ENCODE assay signal across 8 cellular contexts in genomic region chr17:43908111-43908721, GRCh38. TPM values are rescaled to one million over a fixed set of nuclear protein-coding genes. Genes with fewer than 3 reads are reported as not detected.
DNase-seq lines count a peak whose midpoint lies in the region; ATAC-seq, FAIRE-seq and TF ChIP-seq lines count a peak whose summit lies in the region.

No MANE protein-coding gene starts in this region.

- CTCF ChIA-PET in HepG2 (lab: Yijun Ruan, JAX; ENCODE audit: low intra/inter-chr PET ratio, low total read pairs) = no interaction called here

- no TSS peak for BruUV-seq in HepG2 (replicated peaks; lab: Mats Ljungman, UMichigan)

- no peak overlapping the region for H3K4me2 ChIP-seq in HepG2 (ENCODE audit: low read depth, low read length)

- 26% methylated on average over 24 of the region's 24 CpGs for WGBS in HepG2 (ENCODE audit: low lambda C conversion rate)

- no peak for ATAC-seq in HepG2

- H3K4me3 ChIP-seq in dorsolateral prefrontal cortex (peak overlapping the region; percentile 59 to 98 (median 91)), HepG2 (replicated peaks in 1 of 3; ENCODE audit: insufficient read depth in 1 of 3, low read depth in 2 of 3, low read length in 3 of 3) (no peak overlapping the region; a peak in 1 of 6 replicates)

- TF ChIP-seq CTCF in dorsolateral prefrontal cortex (IDR thresholded peaks at IDR 0.05 in 54 of 56, conservative IDR thresholded peaks at IDR 0.05 in 2 of 56; ENCODE audit: low read depth in 1 of 56, partially characterized antibody in 56 of 56) (peak in 13 of 56 donors; percentile 2 to 36 (median 18)), HepG2 (CRISPR knock-in tag; IDR thresholded peaks at IDR 0.05) (no peak), GM13976 (IDR thresholded peaks at IDR 0.05; ENCODE audit: borderline replicate concordance, control extremely low read depth, extremely low read depth, insufficient read depth, missing control alignments) (no peak)

- peaks cover 2% of the 10 kb centered on the region; the same call in 1 of the 2 replicates for H4K20me1 ChIP-seq in HepG2 (ENCODE audit: insufficient read depth, low read length)

- H3K9me3 ChIP-seq in HepG2 (ENCODE audit: low read length) = no peaks in the 10 kb centered on the region

- no peak overlapping the region for H3K9ac ChIP-seq in HepG2 (ENCODE audit: insufficient read depth, low read depth, low read length)

- H3K36me3 ChIP-seq in HepG2 (replicated peaks in 1 of 2; ENCODE audit: control insufficient read depth in 1 of 2, insufficient read depth in 2 of 2, low read length in 2 of 2) = no peaks in the 10 kb centered on the region

- no peak for TF ChIP-seq RAD21 in HepG2 (CRISPR knock-in tag; IDR thresholded peaks at IDR 0.05)

- peaks cover 29% of the 10 kb centered on the region for H3K4me1 ChIP-seq in HepG2 (ENCODE audit: insufficient read depth, low read length)

- TF ChIP-seq EP300 in HepG2 (IDR thresholded peaks at IDR 0.05; ENCODE audit: low read depth in 2 of 2, low read length in 2 of 2) (no peak), HepG2 (CRISPR knock-in tag; IDR thresholded peaks at IDR 0.05; ENCODE audit: borderline replicate concordance) (no peak)

- H3K27ac ChIP-seq in dorsolateral prefrontal cortex (peak overlapping the region; percentile 42 to 100 (median 98)), HepG2 (ENCODE audit: extremely low read length, insufficient read depth, low read length) (no peak overlapping the region)

- H3K79me2 ChIP-seq in HepG2 (ENCODE audit: insufficient read depth, low read length) = no peaks in the 10 kb centered on the region

- in situ Hi-C loops in HepG2 (cut with HindIII; ENCODE audit: extremely low pct_ligation_motif_present, low pct_unique_long_range_greater_than_20kb) = no loop called here
- in situ Hi-C loops in GM13976 (cut with MboI; ENCODE audit: low sequenced_read_pairs, unreplicated experiment) = no loop called here

- H3K27me3 ChIP-seq in dorsolateral prefrontal cortex = peaks cover 0 to 4% (median 0%) of the 10 kb centered on the region in 45 donors
- H3K27me3 ChIP-seq in HepG2 (ENCODE audit: control insufficient read depth in 1 of 2, insufficient read depth in 2 of 2, low read length in 2 of 2) = peaks cover 18 to 87% of the 10 kb centered on the region in 2 experiments

- POLR2A ChIA-PET in HepG2 (lab: Yijun Ruan, JAX) = no interaction called here

- TF ChIP-seq POLR2A in HepG2 (IDR thresholded peaks at IDR 0.05; ENCODE audit: insufficient read depth in 1 of 2, low read depth in 2 of 2, low read length in 2 of 2) = no peak
- TF ChIP-seq POLR2A in GM12892 (IDR thresholded peaks at IDR 0.05; ENCODE audit: low read depth, low read length) = no peak

- FAIRE-seq in HepG2 (lab: Jason Lieb, UNC) (no peak), GM12892 (lab: Jason Lieb, UNC) (no peak)

- intact Hi-C loops in dorsolateral prefrontal cortex (cut with DNase I) (loop anchor here in 1 of 2 donors (5.0 kb wide), 1 partner anchor 131 kb away; the partner anchor contains the start of gene DUSP3), HepG2 (cut with micrococcal nuclease; ENCODE audit: unreplicated experiment) (no loop called here)

- DNase-seq in D341Med (ENCODE audit: low spot score) (peak; percentile 90), NCI-H1694 treated with DMSO at 0.1 percent for 48 hours (lab: John Stamatoyannopoulos, UW) (peak; percentile 75), dorsolateral prefrontal cortex (peak; percentile 74 to 90 (median 88)), HepG2 (ENCODE audit: low spot score) (no peak), GM13976 (ENCODE audit: low spot score) (no peak), GM12892 (ENCODE audit: insufficient read length) (no peak)
- DNase-seq in activated CD4-positive, alpha-beta T cell treated with anti-CD3 and anti-CD28 coated beads, Interleukin-2, amount 50 U/mL, for 1 hour = peak; percentile 53
- peak; percentile 28 to 43 for DNase-seq in stimulated activated CD4-positive, alpha-beta T cell treated with anti-CD3 and anti-CD28 coated beads, Interleukin-4, amount 100 ng/mL, for 48 hours (ENCODE audit: low read depth in 2 of 2)

- no peak overlapping the region for H2AFZ ChIP-seq in HepG2 (ENCODE audit: low read length)

RNA-seq across cellular contexts. Expression of gene MPP2, which starts 0.9 kb away (rescaled TPM):
- total RNA-seq in dorsolateral prefrontal cortex (10 to 100 TPM; 41.7 to 92.6 (median 64.0) TPM), HepG2 (2016; rRNA removed; fragmentation: Illumina TruSeq; extraction: Trizol) (0.20 and 0.44 TPM in 2 replicates)
- 0.18 and 0.30 TPM in 2 replicates for total RNA-seq in HepG2 (2016; cell fraction: cytosol; rRNA removed; fragmentation: Illumina TruSeq; extraction: Trizol; ENCODE audit: low read depth)
- 0.02 and 0.10 TPM in 2 replicates for total RNA-seq in HepG2 (2016; cell fraction: insoluble cytoplasmic fraction; rRNA removed; fragmentation: Illumina TruSeq; extraction: Trizol)
- 0.06 and 0.07 TPM in 2 replicates for total RNA-seq in HepG2 (2016; cell fraction: membrane; rRNA removed; fragmentation: Illumina TruSeq; extraction: Trizol)
- 0.25 TPM in 1 of 2 replicates, not detected in the other for total RNA-seq in HepG2 (2016; cell fraction: nucleus; rRNA removed; fragmentation: Illumina TruSeq; extraction: Trizol)
- 1.7 and 2.2 TPM in 2 replicates for polyA plus RNA-seq in HepG2 (2011; rRNA removed)
- 1.6 TPM in 2 replicates for polyA plus RNA-seq in HepG2 (2011; cell fraction: cytosol; rRNA removed)
- 3.8 and 4.9 TPM in 2 replicates for polyA plus RNA-seq in HepG2 (2011; cell fraction: nucleus; rRNA removed)
- 0.62 and 0.99 TPM in 2 replicates for polyA plus RNA-seq in HepG2 (2012)
- polyA plus RNA-seq in HepG2 (2016; cell fraction: cytosol; fragmentation: Illumina TruSeq; extraction: Trizol; ENCODE audit: low read depth) = not detected in 2 replicates
- polyA plus RNA-seq in HepG2 (2016; cell fraction: insoluble cytoplasmic fraction; fragmentation: Illumina TruSeq; extraction: Trizol; ENCODE audit: low read depth) = 0.19 and 0.20 TPM in 2 replicates
- 0.05 TPM in 1 of 2 replicates, not detected in the other for polyA plus RNA-seq in HepG2 (2016; cell fraction: membrane; fragmentation: Illumina TruSeq; extraction: Trizol; ENCODE audit: low read depth)
- polyA plus RNA-seq in HepG2 (2016; cell fraction: nucleus; fragmentation: Illumina TruSeq; extraction: Trizol; ENCODE audit: insufficient read depth, low read depth) = 0.15 and 0.18 TPM in 2 replicates
- 3.3 and 19.7 TPM in 2 replicates for polyA minus RNA-seq in HepG2 (2011; rRNA and poly(A)+ RNA removed; ENCODE audit: low replicate concordance)
- 1.1 and 2.0 TPM in 2 replicates for polyA minus RNA-seq in HepG2 (2011; cell fraction: cytosol; rRNA and poly(A)+ RNA removed)
- polyA minus RNA-seq in HepG2 (2011; cell fraction: nucleus; rRNA and poly(A)+ RNA removed) = 1.5 and 3.2 TPM in 2 replicates
- 0.08 TPM for polyA plus RNA-seq in GM12892 (2012; ENCODE audit: missing spikeins)

RNA-seq across cellular contexts. Expression of gene PPY, which starts 34.1 kb away (rescaled TPM):
- total RNA-seq in dorsolateral prefrontal cortex = not detected
- not detected in 2 replicates for total RNA-seq in HepG2 (2016; rRNA removed; fragmentation: Illumina TruSeq; extraction: Trizol)
- total RNA-seq in HepG2 (2016; cell fraction: cytosol; rRNA removed; fragmentation: Illumina TruSeq; extraction: Trizol; ENCODE audit: low read depth) = not detected in 2 replicates
- not detected in 2 replicates for total RNA-seq in HepG2 (2016; cell fraction: insoluble cytoplasmic fraction; rRNA removed; fragmentation: Illumina TruSeq; extraction: Trizol)
- total RNA-seq in HepG2 (2016; cell fraction: membrane; rRNA removed; fragmentation: Illumina TruSeq; extraction: Trizol) = not detected in 2 replicates
- not detected in 2 replicates for total RNA-seq in HepG2 (2016; cell fraction: nucleus; rRNA removed; fragmentation: Illumina TruSeq; extraction: Trizol)
- not detected in 2 replicates for polyA plus RNA-seq in HepG2 (2011; rRNA removed)
- 0.21 TPM in 1 of 2 replicates, not detected in the other for polyA plus RNA-seq in HepG2 (2011; cell fraction: cytosol; rRNA removed)
- not detected in 2 replicates for polyA plus RNA-seq in HepG2 (2011; cell fraction: nucleus; rRNA removed)
- polyA plus RNA-seq in HepG2 (2012) = not detected in 2 replicates
- not detected in 2 replicates for polyA plus RNA-seq in HepG2 (2016; cell fraction: cytosol; fragmentation: Illumina TruSeq; extraction: Trizol; ENCODE audit: low read depth)
- not detected in 2 replicates for polyA plus RNA-seq in HepG2 (2016; cell fraction: insoluble cytoplasmic fraction; fragmentation: Illumina TruSeq; extraction: Trizol; ENCODE audit: low read depth)
- polyA plus RNA-seq in HepG2 (2016; cell fraction: membrane; fragmentation: Illumina TruSeq; extraction: Trizol; ENCODE audit: low read depth) = not detected in 2 replicates
- polyA plus RNA-seq in HepG2 (2016; cell fraction: nucleus; fragmentation: Illumina TruSeq; extraction: Trizol; ENCODE audit: insufficient read depth, low read depth) = not detected in 2 replicates
- not detected in 2 replicates for polyA minus RNA-seq in HepG2 (2011; rRNA and poly(A)+ RNA removed; ENCODE audit: low replicate concordance)
- not detected in 2 replicates for polyA minus RNA-seq in HepG2 (2011; cell fraction: cytosol; rRNA and poly(A)+ RNA removed)
- not detected in 2 replicates for polyA minus RNA-seq in HepG2 (2011; cell fraction: nucleus; rRNA and poly(A)+ RNA removed)
- polyA plus RNA-seq in GM12892 (2012; ENCODE audit: missing spikeins) = not detected

RNA-seq across cellular contexts. Expression of gene PYY, which starts 45.5 kb away (rescaled TPM):
- 1 to 10 TPM in 2 of 120 experiments, under 1 TPM in 7, not detected in 111; 0.29 to 1.1 (median 0.59) TPM for total RNA-seq in dorsolateral prefrontal cortex
- total RNA-seq in HepG2 (2016; rRNA removed; fragmentation: Illumina TruSeq; extraction: Trizol) = not detected in 2 replicates
- total RNA-seq in HepG2 (2016; cell fraction: cytosol; rRNA removed; fragmentation: Illumina TruSeq; extraction: Trizol; ENCODE audit: low read depth) = not detected in 2 replicates
- not detected in 2 replicates for total RNA-seq in HepG2 (2016; cell fraction: insoluble cytoplasmic fraction; rRNA removed; fragmentation: Illumina TruSeq; extraction: Trizol)
- total RNA-seq in HepG2 (2016; cell fraction: membrane; rRNA removed; fragmentation: Illumina TruSeq; extraction: Trizol) = not detected in 2 replicates
- total RNA-seq in HepG2 (2016; cell fraction: nucleus; rRNA removed; fragmentation: Illumina TruSeq; extraction: Trizol) = not detected in 2 replicates
- 0.24 and 0.25 TPM in 2 replicates for polyA plus RNA-seq in HepG2 (2011; rRNA removed)
- 0.21 and 0.30 TPM in 2 replicates for polyA plus RNA-seq in HepG2 (2011; cell fraction: cytosol; rRNA removed)
- 1.1 and 1.2 TPM in 2 replicates for polyA plus RNA-seq in HepG2 (2011; cell fraction: nucleus; rRNA removed)
- polyA plus RNA-seq in HepG2 (2012) = 0.32 TPM in 1 of 2 replicates, not detected in the other
- not detected in 2 replicates for polyA plus RNA-seq in HepG2 (2016; cell fraction: cytosol; fragmentation: Illumina TruSeq; extraction: Trizol; ENCODE audit: low read depth)
- not detected in 2 replicates for polyA plus RNA-seq in HepG2 (2016; cell fraction: insoluble cytoplasmic fraction; fragmentation: Illumina TruSeq; extraction: Trizol; ENCODE audit: low read depth)
- polyA plus RNA-seq in HepG2 (2016; cell fraction: membrane; fragmentation: Illumina TruSeq; extraction: Trizol; ENCODE audit: low read depth) = not detected in 2 replicates
- not detected in 2 replicates for polyA plus RNA-seq in HepG2 (2016; cell fraction: nucleus; fragmentation: Illumina TruSeq; extraction: Trizol; ENCODE audit: insufficient read depth, low read depth)
- polyA minus RNA-seq in HepG2 (2011; rRNA and poly(A)+ RNA removed; ENCODE audit: low replicate concordance) = not detected in 2 replicates
- polyA minus RNA-seq in HepG2 (2011; cell fraction: cytosol; rRNA and poly(A)+ RNA removed) = not detected in 2 replicates
- not detected in 2 replicates for polyA minus RNA-seq in HepG2 (2011; cell fraction: nucleus; rRNA and poly(A)+ RNA removed)
- polyA plus RNA-seq in GM12892 (2012; ENCODE audit: missing spikeins) = not detected

Comparison
In these comparisons a context has a peak if more than half of its experiments do, and no peak if none do; other contexts are left out.
1. DNase-seq: peak in D341Med (single experiment), NCI-H1694 treated with DMSO at 0.1 percent for 48 hours (single experiment), activated CD4-positive, alpha-beta T cell treated with anti-CD3 and anti-CD28 coated beads, Interleukin-2, amount 50 U/mL, for 1 hour (single experiment), dorsolateral prefrontal cortex (10 of 10) and stimulated activated CD4-positive, alpha-beta T cell treated with anti-CD3 and anti-CD28 coated beads, Interleukin-4, amount 100 ng/mL, for 48 hours (2 of 2); none in HepG2 (single experiment), GM13976 (single experiment) and GM12892 (single experiment).
2. H3K4me3 ChIP-seq: peak in dorsolateral prefrontal cortex (59 of 59); none in HepG2 (0 of 3).
3. RNA of gene MPP2, which starts 0.9 kb away (total RNA-seq): 41.7 to 92.6 TPM in dorsolateral prefrontal cortex; 0.02 to 0.44 TPM in HepG2; every median in the first group is over 10 times any median in the second.